13 cellular contexts compared by ENCODE assay signal in the genomic region with DNA sequence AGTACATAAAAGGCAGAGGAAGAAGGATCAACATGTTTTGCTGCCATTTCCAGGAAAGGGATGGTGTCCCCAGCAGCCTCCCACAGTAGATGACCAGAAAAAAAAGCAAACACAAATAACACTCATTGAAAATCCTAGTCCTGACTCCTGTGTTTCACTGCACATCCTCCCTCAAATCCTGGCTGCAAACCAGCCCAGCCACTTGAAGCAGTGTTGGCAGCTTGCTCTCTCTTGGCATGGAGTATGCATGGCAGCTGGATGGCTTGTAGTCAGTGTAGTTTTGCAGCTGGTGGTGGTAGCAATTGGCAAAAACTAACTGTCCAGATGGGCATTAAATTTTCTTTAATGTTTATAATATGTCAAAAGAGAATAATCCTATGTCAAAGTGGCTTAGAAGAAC.
A peak's percentile ranks its signal among the peaks of the same experiment; 100 is the strongest.
DNase-seq lines count a peak whose midpoint lies in the region; ATAC-seq and TF ChIP-seq lines count a peak whose summit lies in the region.
"Had no signal": no experiment of that assay in that cellular context is flagged by ENCODE, and none has a peak within 500 bp of the region (broad histone marks: within the 10 kb centered on the region; RNA-seq: fewer than 3 reads in every experiment).

No MANE protein-coding gene starts in this region.

- no peaks in the 10 kb centered on the region for H3K9me3 ChIP-seq in mucosa of descending colon

- no peak for TF ChIP-seq CTCF in mucosa of descending colon (IDR thresholded peaks at IDR 0.05)

- intact Hi-C loops in dendritic cell treated with granulocyte-macrophage colony-stimulating factor and Interleukin-4, amounts not matched to agents 40 ng/mL and 50 ng/mL, for 4 days (cut with micrococcal nuclease), result no loop called here
- intact Hi-C loops in mucosa of descending colon (cut with DNase I, micrococcal nuclease), result no loop called here

- ATAC-seq in mucosa of descending colon, result peak; percentile 42
- no peak for ATAC-seq in GM19328 (IDR thresholded peaks at IDR 0.05; ENCODE audit: unreplicated experiment)

- H3K27ac Mint-ChIP-seq in dendritic cell treated with granulocyte-macrophage colony-stimulating factor and Interleukin-4, amounts not matched to agents 40 ng/mL and 50 ng/mL, for 4 days, result peak overlapping the region; percentile 75
- H3K27ac Mint-ChIP-seq: activated naive CD4-positive, alpha-beta T cell treated with anti-CD3 and anti-CD28 coated beads, Interleukin-2, amount 50 U/mL, for 24 hours; memory B cell had no signal

- DNase-seq in DMS53 treated with DMSO at 0.1 percent for 48 hours (lab: John Stamatoyannopoulos, UW; ENCODE audit: unreplicated experiment) (peak; percentile 5), NCI-H2171 (lab: John Stamatoyannopoulos, UW) (peak; percentile 41), mucosa of descending colon (peak in 2 of 3 donors; percentile 27 to 46), NAMALWA (ENCODE audit: low spot score) (no peak), HUDEP-2 (lab: John Stamatoyannopoulos, UW; ENCODE audit: unreplicated experiment in 76 of 76) (no peak)
- DNase-seq in stimulated activated CD4-positive, alpha-beta T cell treated with anti-CD3 and anti-CD28 coated beads, Interleukin-2, amount 100 ng/mL, for 24 hours, result no peak
- DNase-seq: activated CD4-positive, CD25-positive, alpha-beta regulatory T cell; RPMI8226; stimulated activated CD8-positive, alpha-beta memory T cell treated with anti-CD3 and anti-CD28 coated beads, Interleukin-4, amount 100 ng/mL, for 48 hours had no signal

- H3K4me1 ChIP-seq in mucosa of descending colon (ENCODE audit: low read depth), result no peaks in the 10 kb centered on the region

- H3K27me3 Mint-ChIP-seq in dendritic cell treated with granulocyte-macrophage colony-stimulating factor and Interleukin-4, amounts not matched to agents 40 ng/mL and 50 ng/mL, for 4 days, result no peaks in the 10 kb centered on the region
- H3K27me3 Mint-ChIP-seq: memory B cell had no signal

- no peak overlapping the region for H3K4me3 ChIP-seq in mucosa of descending colon

- H3K36me3 ChIP-seq in mucosa of descending colon (ENCODE audit: low read depth), result no peaks in the 10 kb centered on the region

- peak overlapping the region; percentile 13 for H3K4me3 Mint-ChIP-seq in dendritic cell treated with granulocyte-macrophage colony-stimulating factor and Interleukin-4, amounts not matched to agents 40 ng/mL and 50 ng/mL, for 4 days
- H3K4me3 Mint-ChIP-seq: activated naive CD4-positive, alpha-beta T cell treated with anti-CD3 and anti-CD28 coated beads, Interleukin-2, amount 50 U/mL, for 24 hours; memory B cell had no signal

- no peaks in the 10 kb centered on the region for H3K36me3 Mint-ChIP-seq in dendritic cell treated with granulocyte-macrophage colony-stimulating factor and Interleukin-4, amounts not matched to agents 40 ng/mL and 50 ng/mL, for 4 days (ENCODE audit: low read depth)
- H3K36me3 Mint-ChIP-seq: activated naive CD4-positive, alpha-beta T cell treated with anti-CD3 and anti-CD28 coated beads, Interleukin-2, amount 50 U/mL, for 24 hours; memory B cell had no signal

- peaks cover 11% of the 10 kb centered on the region for H3K9me3 Mint-ChIP-seq in dendritic cell treated with granulocyte-macrophage colony-stimulating factor and Interleukin-4, amounts not matched to agents 40 ng/mL and 50 ng/mL, for 4 days
- H3K9me3 Mint-ChIP-seq: activated naive CD4-positive, alpha-beta T cell treated with anti-CD3 and anti-CD28 coated beads, Interleukin-2, amount 50 U/mL, for 24 hours had no signal

- peaks cover 20% of the 10 kb centered on the region for H3K4me1 Mint-ChIP-seq in dendritic cell treated with granulocyte-macrophage colony-stimulating factor and Interleukin-4, amounts not matched to agents 40 ng/mL and 50 ng/mL, for 4 days (ENCODE audit: low read depth)
- H3K4me1 Mint-ChIP-seq: activated naive CD4-positive, alpha-beta T cell treated with anti-CD3 and anti-CD28 coated beads, Interleukin-2, amount 50 U/mL, for 24 hours had no signal

Comparison
In these comparisons a context has a peak if more than half of its experiments do, and no peak if none do; other contexts are left out.
1. DNase-seq: peak in DMS53 treated with DMSO at 0.1 percent for 48 hours (single experiment), NCI-H2171 (single experiment) and mucosa of descending colon (2 of 3); none in NAMALWA (single experiment), stimulated activated CD4-positive, alpha-beta T cell treated with anti-CD3 and anti-CD28 coated beads, Interleukin-2, amount 100 ng/mL, for 24 hours (0 of 2) and HUDEP-2 (0 of 76).